In genomic region chr9:114653556-114654159, GRCh38 we compare ENCODE assay signal across 8 cellular contexts. TPM values are rescaled to one million over a fixed set of nuclear protein-coding genes. Genes with fewer than 3 reads are reported as not detected.
A peak's percentile ranks its signal among the peaks of the same experiment; 100 is the strongest.
DNase-seq lines count a peak whose midpoint lies in the region; ATAC-seq lines count a peak whose summit lies in the region.

No MANE protein-coding gene starts in this region.

- ATAC-seq in HG02798 (IDR thresholded peaks at IDR 0.05; ENCODE audit: poor library complexity, unreplicated experiment) (peak; percentile 71), left colon (peak; percentile 85), GM18861 (IDR thresholded peaks at IDR 0.05; ENCODE audit: unreplicated experiment) (no peak)
- ATAC-seq in activated CD4-positive, CD25-positive, alpha-beta regulatory T cell treated with anti-CD3 and anti-CD28 coated beads, Interleukin-2, amount 50 U/mL, for 24 hours, result peak; percentile 61 to 68

- intact Hi-C loops in left colon (cut with DNase I, micrococcal nuclease), result loop anchor here (5.0 to 10.0 kb wide), 3 partner anchors 166 to 246 kb away; no protein-coding TSS in a partner anchor

- DNase-seq in GM03348 (ENCODE audit: low spot score) (peak; percentile 89), NCI-H2171 treated with DMSO at 0.1 percent for 48 hours (lab: John Stamatoyannopoulos, UW) (peak; percentile 76), left colon (peak; percentile 51 to 83)
- DNase-seq in central memory CD4-positive, alpha-beta T cell, result peak; percentile 78
- DNase-seq in stimulated activated CD4-positive, alpha-beta T cell treated with anti-CD3 and anti-CD28 coated beads, Interleukin-4, amount 100 ng/mL, for 24 hours, result peak; percentile 83

RNA-seq across cellular contexts. Expression of gene TEX53, which starts 3.9 kb away (rescaled TPM):
- total RNA-seq in left colon, result not detected

RNA-seq across cellular contexts. Expression of gene TEX48, which starts 28.3 kb away (rescaled TPM):
- not detected for total RNA-seq in left colon

RNA-seq across cellular contexts. Expression of gene TMEM268, which starts 42.6 kb away (rescaled TPM):
- total RNA-seq in left colon, result 1 to 10 TPM; 6.8 to 9.4 TPM
